ENCODE assay signal across 11 cellular contexts in genomic region chr13:20461481-20461859, GRCh38.
A peak's percentile ranks its signal among the peaks of the same experiment; 100 is the strongest.
DNase-seq lines count a peak whose midpoint lies in the region; ATAC-seq and TF ChIP-seq lines count a peak whose summit lies in the region.
"Had no signal": no experiment of that assay in that cellular context is flagged by ENCODE, and none has a peak within 500 bp of the region (broad histone marks: within the 10 kb centered on the region; RNA-seq: fewer than 3 reads in every experiment).

No MANE protein-coding gene starts in this region.

- H2AK5ac ChIP-seq in neuronal stem cell (ENCODE audit: low read depth, low read length) = no peak overlapping the region

- peaks cover 0 to 3% of the 10 kb centered on the region in 2 donors for H3K4me1 ChIP-seq in neuronal stem cell (ENCODE audit: control insufficient read depth in 2 of 2, insufficient read depth in 1 of 2, low read depth in 1 of 2, low read length in 2 of 2)

- H2AFZ ChIP-seq in neuronal stem cell (ENCODE audit: low read length) = no peak overlapping the region

- no peak overlapping the region for H4K91ac ChIP-seq in neuronal stem cell (ENCODE audit: low read depth, low read length, poor library complexity)

- no peak overlapping the region for H3K4me2 ChIP-seq in neuronal stem cell (ENCODE audit: insufficient read depth, low read length, poor library complexity, severe bottlenecking)

- POLR2A ChIA-PET in activated CD4-positive, alpha-beta T cell treated with anti-CD3 and anti-CD28 coated beads, Interleukin-2, amount 10 ng/mL, durations not matched to agents 7 days and 5 days (lab: Charles Lee) = no interaction called here

- no peaks in the 10 kb centered on the region for H3K27me3 Mint-ChIP-seq in activated CD8-positive, alpha-beta memory T cell treated with anti-CD3 and anti-CD28 coated beads, Interleukin-2, amount 10 ng/mL, durations not matched to agents 7 days and 5 days
- H3K27me3 Mint-ChIP-seq in activated CD4-positive, alpha-beta T cell treated with anti-CD3 and anti-CD28 coated beads, Interleukin-2, amount 10 ng/mL, durations not matched to agents 7 days and 5 days = no peaks in the 10 kb centered on the region

- H3K9me3 ChIP-seq in neuronal stem cell (replicated peaks in 1 of 2; ENCODE audit: control insufficient read depth in 2 of 2, insufficient read depth in 1 of 2, low read depth in 1 of 2, low read length in 2 of 2) = no peaks in the 10 kb centered on the region
- H3K9me3 ChIP-seq: pancreas had no signal

- TF ChIP-seq CTCF in fibroblast of villous mesenchyme (IDR thresholded peaks at IDR 0.05; ENCODE audit: insufficient read depth, low read depth, low read length) = no peak

- H3K18ac ChIP-seq in neuronal stem cell (ENCODE audit: low read length) = no peak overlapping the region

- no CpG with 5 or more reads among the region's 2 CpGs for WGBS in neuronal stem cell (ENCODE audit: extremely low coverage in 2 of 2, insufficient read length in 2 of 2, insufficient replicate concordance in 1 of 2), 2 donors

- no peaks in the 10 kb centered on the region for H3K27me3 ChIP-seq in neuronal stem cell (ENCODE audit: control insufficient read depth in 3 of 3, insufficient read depth in 3 of 3, low read depth in 1 of 3, low read length in 3 of 3)
- H3K27me3 ChIP-seq: pancreas had no signal

- no peaks in the 10 kb centered on the region for H3K9me3 Mint-ChIP-seq in activated CD8-positive, alpha-beta memory T cell treated with anti-CD3 and anti-CD28 coated beads, Interleukin-2, amount 10 ng/mL, durations not matched to agents 7 days and 5 days (ENCODE audit: low read depth)
- peaks cover 4% of the 10 kb centered on the region for H3K9me3 Mint-ChIP-seq in activated CD4-positive, alpha-beta T cell treated with anti-CD3 and anti-CD28 coated beads, Interleukin-2, amount 10 ng/mL, durations not matched to agents 7 days and 5 days

- no peak overlapping the region for H3K23ac ChIP-seq in neuronal stem cell (ENCODE audit: low read depth, low read length, poor library complexity)

- no peak overlapping the region for H3K4me3 Mint-ChIP-seq in activated CD8-positive, alpha-beta memory T cell treated with anti-CD3 and anti-CD28 coated beads, Interleukin-2, amount 10 ng/mL, durations not matched to agents 7 days and 5 days
- no peak overlapping the region for H3K4me3 Mint-ChIP-seq in activated CD4-positive, alpha-beta T cell treated with anti-CD3 and anti-CD28 coated beads, Interleukin-2, amount 10 ng/mL, durations not matched to agents 7 days and 5 days

- H3K36me3 ChIP-seq in neuronal stem cell (replicated peaks in 1 of 2; ENCODE audit: control insufficient read depth in 2 of 2, insufficient read depth in 2 of 2, low read length in 2 of 2) = no peaks in the 10 kb centered on the region
- H3K36me3 ChIP-seq: pancreas had no signal

- peak; percentile 39 for ATAC-seq in activated CD8-positive, alpha-beta memory T cell treated with anti-CD3 and anti-CD28 coated beads, Interleukin-2, amount 10 ng/mL, durations not matched to agents 7 days and 5 days

- H3K79me1 ChIP-seq in neuronal stem cell (ENCODE audit: low read depth, low read length) = no peaks in the 10 kb centered on the region

- H3K9ac ChIP-seq in neuronal stem cell (ENCODE audit: low read depth, low read length, poor library complexity) = no peak overlapping the region

- CTCF ChIA-PET in activated CD8-positive, alpha-beta memory T cell treated with anti-CD3 and anti-CD28 coated beads, Interleukin-2, amount 10 ng/mL, durations not matched to agents 7 days and 5 days (lab: Charles Lee) = no interaction called here
- CTCF ChIA-PET in activated CD4-positive, alpha-beta T cell treated with anti-CD3 and anti-CD28 coated beads, Interleukin-2, amount 10 ng/mL, durations not matched to agents 7 days and 5 days (lab: Charles Lee) = interaction anchor here (1.1 kb wide), 1 partner anchor 13 kb away, joined by 3 read pairs; no protein-coding TSS in a partner anchor

- H3K4ac ChIP-seq in neuronal stem cell (ENCODE audit: low read length) = no peak overlapping the region

- H3K4me3 ChIP-seq in fibroblast of villous mesenchyme (ENCODE audit: low read depth, low read length) = no peak overlapping the region
- H3K4me3 ChIP-seq in neuronal stem cell (ENCODE audit: low read length in 2 of 2) = no peak overlapping the region
- H3K4me3 ChIP-seq: pancreas had no signal

- H2BK120ac ChIP-seq in neuronal stem cell (ENCODE audit: low read depth, low read length) = no peak overlapping the region

- peaks cover 26% of the 10 kb centered on the region for H3K4me1 Mint-ChIP-seq in activated CD8-positive, alpha-beta memory T cell treated with anti-CD3 and anti-CD28 coated beads, Interleukin-2, amount 10 ng/mL, durations not matched to agents 7 days and 5 days
- peaks cover 24% of the 10 kb centered on the region for H3K4me1 Mint-ChIP-seq in activated CD4-positive, alpha-beta T cell treated with anti-CD3 and anti-CD28 coated beads, Interleukin-2, amount 10 ng/mL, durations not matched to agents 7 days and 5 days

- H2BK5ac ChIP-seq in neuronal stem cell (ENCODE audit: low read length) = no peak overlapping the region

- H3K36me3 Mint-ChIP-seq in activated CD8-positive, alpha-beta memory T cell treated with anti-CD3 and anti-CD28 coated beads, Interleukin-2, amount 10 ng/mL, durations not matched to agents 7 days and 5 days = peaks cover 6% of the 10 kb centered on the region
- peaks cover 2% of the 10 kb centered on the region for H3K36me3 Mint-ChIP-seq in activated CD4-positive, alpha-beta T cell treated with anti-CD3 and anti-CD28 coated beads, Interleukin-2, amount 10 ng/mL, durations not matched to agents 7 days and 5 days (ENCODE audit: low read depth)

- H4K8ac ChIP-seq in neuronal stem cell (ENCODE audit: low read depth, low read length) = no peak overlapping the region

- H3K14ac ChIP-seq in neuronal stem cell (ENCODE audit: low read length) = no peak overlapping the region

- no peak overlapping the region for H3K27ac Mint-ChIP-seq in activated CD8-positive, alpha-beta memory T cell treated with anti-CD3 and anti-CD28 coated beads, Interleukin-2, amount 10 ng/mL, durations not matched to agents 7 days and 5 days
- H3K27ac Mint-ChIP-seq in activated CD4-positive, alpha-beta T cell treated with anti-CD3 and anti-CD28 coated beads, Interleukin-2, amount 10 ng/mL, durations not matched to agents 7 days and 5 days = peak overlapping the region; percentile 76

- no peak for DNase-seq in activated CD8-positive, alpha-beta memory T cell treated with anti-CD3 and anti-CD28 coated beads, Interleukin-2, amount 10 ng/mL, durations not matched to agents 7 days and 5 days
- no peak for DNase-seq in activated CD8-positive, alpha-beta memory T cell treated with anti-CD3 and anti-CD28 coated beads, Interleukin-2, amount 50 U/mL, for 48 hours
- DNase-seq in activated CD4-positive, alpha-beta T cell treated with anti-CD3 and anti-CD28 coated beads, Interleukin-2, amount 10 ng/mL, durations not matched to agents 7 days and 5 days = no peak
- DNase-seq in fibroblast of villous mesenchyme (ENCODE audit: low read depth) (peak; percentile 30), NCI-H187 (lab: John Stamatoyannopoulos, UW) (no peak), neuronal stem cell (ENCODE audit: low spot score) (no peak), NCI-H345 (lab: John Stamatoyannopoulos, UW) (no peak)
- DNase-seq in stimulated activated CD4-positive, alpha-beta T cell treated with anti-CD3 and anti-CD28 coated beads, TNF-alpha, amount 100 ng/mL, for 24 hours (ENCODE audit: low read depth in 3 of 3) = peak in 2 of 3 experiments; percentile 8 to 40
- DNase-seq: NCI-H1417, pancreas, RPMI8226 had no signal

- H2BK15ac ChIP-seq in neuronal stem cell (ENCODE audit: low read length) = no peak overlapping the region

- H2BK12ac ChIP-seq in neuronal stem cell (ENCODE audit: low read length) = no peak overlapping the region

- no peak overlapping the region for H3K27ac ChIP-seq in neuronal stem cell (replicated peaks; ENCODE audit: low read length)
- H3K27ac ChIP-seq: pancreas had no signal

Comparison
In these comparisons a context has a peak if more than half of its experiments do, and no peak if none do; other contexts are left out.
1. DNase-seq: peak in fibroblast of villous mesenchyme (single experiment) and stimulated activated CD4-positive, alpha-beta T cell treated with anti-CD3 and anti-CD28 coated beads, TNF-alpha, amount 100 ng/mL, for 24 hours (2 of 3); none in activated CD8-positive, alpha-beta memory T cell treated with anti-CD3 and anti-CD28 coated beads, Interleukin-2, amount 10 ng/mL, durations not matched to agents 7 days and 5 days (single experiment), activated CD8-positive, alpha-beta memory T cell treated with anti-CD3 and anti-CD28 coated beads, Interleukin-2, amount 50 U/mL, for 48 hours (single experiment), activated CD4-positive, alpha-beta T cell treated with anti-CD3 and anti-CD28 coated beads, Interleukin-2, amount 10 ng/mL, durations not matched to agents 7 days and 5 days (single experiment), NCI-H187 (0 of 2), neuronal stem cell (single experiment) and NCI-H345 (single experiment).